In genomic region chr14:75886661-75887348, GRCh38 we compare ENCODE assay signal across 22 cellular contexts.
A peak's percentile ranks its signal among the peaks of the same experiment; 100 is the strongest.
DNase-seq lines count a peak whose midpoint lies in the region; ATAC-seq and TF ChIP-seq lines count a peak whose summit lies in the region.
"Had no signal": no experiment of that assay in that cellular context is flagged by ENCODE, and none has a peak within 500 bp of the region (broad histone marks: within the 10 kb centered on the region; RNA-seq: fewer than 3 reads in every experiment).

No MANE protein-coding gene starts in this region.

- CTCF ChIA-PET in T-cell (lab: Charles Lee) = no interaction called here

- peaks cover 39% of the 10 kb centered on the region for H3K36me3 Mint-ChIP-seq in activated T-helper 17 cell treated with anti-CD3 and anti-CD28 coated beads, Interleukin-2, amount 50 U/mL, for 72 hours (ENCODE audit: low read depth)
- H3K36me3 Mint-ChIP-seq in T-cell = peaks cover 51% of the 10 kb centered on the region

- H3K27ac ChIP-seq in GM23248 = peak overlapping the region; percentile 81
- H3K27ac ChIP-seq: ovary, SJCRH30 had no signal

- peak overlapping the region; percentile 69 for H3K4me2 ChIP-seq in GM23248 (ENCODE audit: unreplicated experiment)

- peak; percentile 64 for DNase-seq in GM23248
- DNase-seq in fibroblast of pulmonary artery (ENCODE audit: low read depth) = peak; percentile 60
- no peak for DNase-seq in sciatic nerve (ENCODE audit: low spot score)
- DNase-seq in mucosa of descending colon = no peak
- DNase-seq in nucleus accumbens (lab: John Stamatoyannopoulos, UW) = no peak
- no peak for DNase-seq in T-cell
- DNase-seq: activated CD4-positive, alpha-beta T cell treated with anti-CD3 and anti-CD28 coated beads for 4 hours; activated CD8-positive, alpha-beta memory T cell treated with anti-CD3 and anti-CD28 coated beads, Interleukin-2, amount 50 U/mL, for 48 hours; AML-193; caudate nucleus; immature natural killer cell; mesendoderm; NCI-H1436; NCI-H446 treated with DMSO at 0.1 percent for 48 hours; ovary; SJCRH30; stimulated activated naive CD4-positive, alpha-beta T cell; T-helper 9 cell had no signal

- no peaks in the 10 kb centered on the region for H3K4me1 Mint-ChIP-seq in activated T-helper 17 cell treated with anti-CD3 and anti-CD28 coated beads, Interleukin-2, amount 50 U/mL, for 72 hours
- H3K4me1 Mint-ChIP-seq in T-cell = no peaks in the 10 kb centered on the region
- H3K4me1 Mint-ChIP-seq: activated naive CD4-positive, alpha-beta T cell treated with anti-CD3 and anti-CD28 coated beads, Interleukin-2, amount 50 U/mL, for 24 hours; immature natural killer cell had no signal

- peaks cover 35% of the 10 kb centered on the region for H3F3A ChIP-seq in GM23248 (ENCODE audit: insufficient read depth)

- TF ChIP-seq CTCF in fibroblast of pulmonary artery (IDR thresholded peaks at IDR 0.05; ENCODE audit: low read length, missing control alignments) (no peak), mucosa of descending colon (IDR thresholded peaks at IDR 0.05) (no peak)

- H4K20me1 ChIP-seq in GM23248 (ENCODE audit: insufficient read depth) = no peaks in the 10 kb centered on the region

- no peaks in the 10 kb centered on the region for H3K27me3 Mint-ChIP-seq in activated T-helper 17 cell treated with anti-CD3 and anti-CD28 coated beads, Interleukin-2, amount 50 U/mL, for 72 hours
- H3K27me3 Mint-ChIP-seq in T-cell = no peaks in the 10 kb centered on the region
- H3K27me3 Mint-ChIP-seq: activated naive CD4-positive, alpha-beta T cell treated with anti-CD3 and anti-CD28 coated beads, Interleukin-2, amount 50 U/mL, for 24 hours had no signal

- H3K9me2 ChIP-seq in GM23248 (ENCODE audit: insufficient read depth) = no peaks in the 10 kb centered on the region

- intact Hi-C loops in sciatic nerve (cut with DNase I) (no loop called here), mucosa of descending colon (cut with DNase I, micrococcal nuclease) (no loop called here)

- peak overlapping the region; percentile 15; the same call in 1 of the 2 replicates for H3K9ac ChIP-seq in GM23248

- H3K27ac Mint-ChIP-seq in activated T-helper 17 cell treated with anti-CD3 and anti-CD28 coated beads, Interleukin-2, amount 50 U/mL, for 72 hours = peak overlapping the region; percentile 12
- no peak overlapping the region for H3K27ac Mint-ChIP-seq in T-cell
- H3K27ac Mint-ChIP-seq: activated naive CD4-positive, alpha-beta T cell treated with anti-CD3 and anti-CD28 coated beads, Interleukin-2, amount 50 U/mL, for 24 hours; immature natural killer cell had no signal

- no peak for ATAC-seq in activated T-helper 17 cell treated with anti-CD3 and anti-CD28 coated beads, Interleukin-2, amount 50 U/mL, for 72 hours (replicated peaks)
- ATAC-seq in sciatic nerve (peak; percentile 74), mucosa of descending colon (no peak), GM18870 (IDR thresholded peaks at IDR 0.05; ENCODE audit: unreplicated experiment) (no peak), T-cell (replicated peaks in 1 of 4) (no peak)

- no peaks in the 10 kb centered on the region for H3K79me2 ChIP-seq in GM23248 (ENCODE audit: insufficient read depth)

- no peaks in the 10 kb centered on the region for H3K27me3 ChIP-seq in GM23248 (replicated peaks; ENCODE audit: insufficient read depth)
- H3K27me3 ChIP-seq: ovary, SJCRH30 had no signal

- no peak overlapping the region for H3K4me3 Mint-ChIP-seq in activated T-helper 17 cell treated with anti-CD3 and anti-CD28 coated beads, Interleukin-2, amount 50 U/mL, for 72 hours
- H3K4me3 Mint-ChIP-seq in T-cell = no peak overlapping the region
- H3K4me3 Mint-ChIP-seq: activated naive CD4-positive, alpha-beta T cell treated with anti-CD3 and anti-CD28 coated beads, Interleukin-2, amount 50 U/mL, for 24 hours; immature natural killer cell had no signal

- H3K36me3 ChIP-seq in GM23248 (ENCODE audit: low read depth) (no peaks in the 10 kb centered on the region), mucosa of descending colon (ENCODE audit: low read depth) (no peaks in the 10 kb centered on the region)
- H3K36me3 ChIP-seq: ovary had no signal

- 21 to 23% methylated on average over 5 of the region's 5 CpGs for WGBS in GM23248 (ENCODE audit: low coverage in 1 of 2, low lambda C conversion rate in 2 of 2, missing lambda C conversion rate in 2 of 2), 2 experiments

- H3K4me3 ChIP-seq in GM23248 = peak overlapping the region; percentile 11; the same call in 1 of the 2 replicates
- no peak overlapping the region for H3K4me3 ChIP-seq in fibroblast of pulmonary artery (replicated peaks; ENCODE audit: low read depth, low read length)
- no peak overlapping the region for H3K4me3 ChIP-seq in mucosa of descending colon
- H3K4me3 ChIP-seq: ovary, SJCRH30, skin epidermis had no signal

- no peak overlapping the region for H2AFZ ChIP-seq in GM23248

- H3K4me1 ChIP-seq in GM23248 (ENCODE audit: insufficient read depth) (peaks cover 42% of the 10 kb centered on the region), mucosa of descending colon (ENCODE audit: low read depth) (no peaks in the 10 kb centered on the region)
- H3K4me1 ChIP-seq: SJCRH30 had no signal

- H3K9me3 ChIP-seq in GM23248 (ENCODE audit: low read depth) = no peaks in the 10 kb centered on the region
- H3K9me3 ChIP-seq in mucosa of descending colon = no peaks in the 10 kb centered on the region
- H3K9me3 ChIP-seq: ovary, SJCRH30 had no signal

- in situ Hi-C loops in GM23248 (cut with MboI) = no loop called here

- H3K9me3 Mint-ChIP-seq in activated T-helper 17 cell treated with anti-CD3 and anti-CD28 coated beads, Interleukin-2, amount 50 U/mL, for 72 hours = no peaks in the 10 kb centered on the region
- H3K9me3 Mint-ChIP-seq in T-cell = no peaks in the 10 kb centered on the region
- H3K9me3 Mint-ChIP-seq: activated naive CD4-positive, alpha-beta T cell treated with anti-CD3 and anti-CD28 coated beads, Interleukin-2, amount 50 U/mL, for 24 hours; immature natural killer cell had no signal

- POLR2A ChIA-PET in T-cell (lab: Charles Lee) = no interaction called here

Comparison
In these comparisons a context has a peak if more than half of its experiments do, and no peak if none do; other contexts are left out.
1. DNase-seq: peak in GM23248 (single experiment) and fibroblast of pulmonary artery (single experiment); none in sciatic nerve (single experiment), mucosa of descending colon (0 of 3), nucleus accumbens (0 of 56) and T-cell (0 of 34).